8 cellular contexts compared by ENCODE assay signal in the genomic region with DNA sequence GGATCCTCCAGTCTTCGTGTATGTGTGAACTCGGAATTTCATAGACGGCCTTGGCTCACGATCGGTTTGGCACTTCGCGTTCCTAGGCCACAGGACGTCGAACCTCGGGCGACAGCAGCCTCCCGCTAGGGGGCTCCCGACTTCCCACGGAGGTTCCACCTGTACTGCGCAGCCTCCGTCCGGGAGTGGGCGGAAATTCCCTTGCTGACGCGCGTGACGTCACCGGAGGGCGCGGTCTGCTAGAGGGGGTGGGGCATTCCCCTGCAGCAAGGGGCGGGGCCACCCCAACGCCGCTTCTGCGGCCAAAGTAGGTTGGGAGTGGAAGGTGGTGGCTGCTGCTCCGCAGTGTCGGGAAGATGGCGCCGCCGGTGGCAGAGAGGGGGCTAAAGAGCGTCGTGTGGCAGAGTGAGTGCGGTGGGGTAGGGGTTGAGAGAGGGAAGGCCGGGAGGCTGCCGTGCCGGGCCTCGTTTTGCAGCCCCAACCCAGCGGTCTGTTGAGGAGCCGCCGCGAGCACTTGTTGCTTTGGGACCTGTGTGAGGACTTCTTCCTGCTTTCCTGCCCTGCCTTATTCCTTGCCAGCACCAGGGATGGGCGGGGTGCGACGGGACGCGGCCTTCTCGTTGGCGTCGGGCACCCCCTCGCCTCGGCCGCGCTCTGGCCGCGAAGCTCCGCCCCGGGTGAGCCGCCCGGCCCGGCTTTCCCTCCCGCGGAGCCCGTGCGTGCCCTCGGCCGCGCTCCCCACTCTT. TPM values are rescaled to one million over a fixed set of nuclear protein-coding genes. Genes with fewer than 3 reads are reported as not detected.
A peak's percentile ranks its signal among the peaks of the same experiment; 100 is the strongest.
DNase-seq lines count a peak whose midpoint lies in the region; FAIRE-seq and TF ChIP-seq lines count a peak whose summit lies in the region.

A gene with protein sequence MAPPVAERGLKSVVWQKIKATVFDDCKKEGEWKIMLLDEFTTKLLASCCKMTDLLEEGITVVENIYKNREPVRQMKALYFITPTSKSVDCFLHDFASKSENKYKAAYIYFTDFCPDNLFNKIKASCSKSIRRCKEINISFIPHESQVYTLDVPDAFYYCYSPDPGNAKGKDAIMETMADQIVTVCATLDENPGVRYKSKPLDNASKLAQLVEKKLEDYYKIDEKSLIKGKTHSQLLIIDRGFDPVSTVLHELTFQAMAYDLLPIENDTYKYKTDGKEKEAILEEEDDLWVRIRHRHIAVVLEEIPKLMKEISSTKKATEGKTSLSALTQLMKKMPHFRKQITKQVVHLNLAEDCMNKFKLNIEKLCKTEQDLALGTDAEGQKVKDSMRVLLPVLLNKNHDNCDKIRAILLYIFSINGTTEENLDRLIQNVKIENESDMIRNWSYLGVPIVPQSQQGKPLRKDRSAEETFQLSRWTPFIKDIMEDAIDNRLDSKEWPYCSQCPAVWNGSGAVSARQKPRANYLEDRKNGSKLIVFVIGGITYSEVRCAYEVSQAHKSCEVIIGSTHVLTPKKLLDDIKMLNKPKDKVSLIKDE (plus strand): TSS at position 293 of the 746 bp plus-strand sequence. CDS start 64 bp downstream, at position 357.

- peak; percentile 98 to 99 for TF ChIP-seq POLR2A in H1 (IDR thresholded peaks at IDR 0.05; ENCODE audit: control extremely low read depth in 1 of 2, low read depth in 2 of 2, low read length in 2 of 2)

- peak; percentile 77 for FAIRE-seq in H1 (lab: Jason Lieb, UNC)

- H3K18ac ChIP-seq in H1 (ENCODE audit: extremely low read depth, low read length) (peak within 1 kb of the TSS; percentile 92), mesendoderm (ENCODE audit: low read length) (peak within 1 kb of the TSS; percentile 62)

- H4K20me1 ChIP-seq in H1 (replicated peaks in 1 of 2; ENCODE audit: control insufficient read depth in 1 of 2, insufficient read depth in 2 of 2, low read length in 2 of 2) = no peaks in the 10 kb centered on the region

- H3K4me2 ChIP-seq in H1 (ENCODE audit: insufficient read depth in 1 of 2, low read depth in 2 of 2, low read length in 2 of 2) = peak within 1 kb of the TSS; percentile 56 to 66
- H3K4me2 ChIP-seq in mesendoderm (ENCODE audit: low read length) = peak within 1 kb of the TSS; percentile 83

- H4K91ac ChIP-seq in H1 (replicated peaks; ENCODE audit: insufficient read length, low read length) = peak within 1 kb of the TSS; percentile 84

- H3K27ac ChIP-seq in H1 (ENCODE audit: low read depth, low read length) (peak within 1 kb of the TSS; percentile 96), mesendoderm (ENCODE audit: low read depth, low read length) (peak within 1 kb of the TSS; percentile 65)

- H2BK120ac ChIP-seq in H1 (replicated peaks; ENCODE audit: low read depth, low read length) (no peak within 1 kb of the TSS), mesendoderm (ENCODE audit: low read depth, low read length) (no peak within 1 kb of the TSS)

- H2BK5ac ChIP-seq in H1 (ENCODE audit: low read depth, low read length) (peak within 1 kb of the TSS; percentile 84), mesendoderm (ENCODE audit: low read length) (peak within 1 kb of the TSS; percentile 66)

- H3K9ac ChIP-seq in H1 (replicated peaks in 1 of 4; ENCODE audit: extremely low read depth in 1 of 4, low read depth in 3 of 4, low read length in 3 of 4) (peak within 1 kb of the TSS; percentile 71 to 97 (median 96)), mesendoderm (ENCODE audit: low read length) (peak within 1 kb of the TSS; percentile 88)

- POLR2A ChIA-PET in H1 (lab: Charles Lee; ENCODE audit: partially characterized antibody) = interaction anchor here (0.6 to 1.1 kb wide), 12 partner anchors 12 to 1624 kb away, joined by 3 to 4 read pairs (median 3); partner anchors contain the start of gene PSRC1

- H2AFZ ChIP-seq in H1 (ENCODE audit: low read length) = peak within 1 kb of the TSS; percentile 74

- peak within 1 kb of the TSS; percentile 82 for H2BK12ac ChIP-seq in H1 (ENCODE audit: low read depth, low read length)

- H3K14ac ChIP-seq in H1 (ENCODE audit: insufficient read length) = peak within 1 kb of the TSS; percentile 38

- no peaks in the 10 kb centered on the region for H3K79me1 ChIP-seq in H1 (ENCODE audit: low read depth, low read length)
- peaks cover 2% of the 10 kb centered on the region for H3K79me1 ChIP-seq in mesendoderm (ENCODE audit: low read length)

- H3K36me3 ChIP-seq in H1 (ENCODE audit: control insufficient read depth in 2 of 4, insufficient read depth in 4 of 4, low read length in 3 of 4) (no peaks in the 10 kb centered on the region; a peak in 1 of 8 replicates), mesendoderm (ENCODE audit: control insufficient read depth, insufficient read depth, low read length) (no peaks in the 10 kb centered on the region)

- H3K79me2 ChIP-seq in H1 (ENCODE audit: control insufficient read depth in 1 of 2, insufficient read depth in 2 of 2, low read length in 2 of 2) = peaks cover 0 to 22% of the 10 kb centered on the region in 2 experiments; a peak in 2 of 4 replicates
- no peaks in the 10 kb centered on the region for H3K79me2 ChIP-seq in mesendoderm (ENCODE audit: control insufficient read depth, insufficient read depth, low read length)

- DNase-seq in COR-L47 (lab: John Stamatoyannopoulos, UW) (peak; percentile 98), GM20000 (ENCODE audit: low spot score) (peak; percentile 98), HT1080 (ENCODE audit: low read depth) (peak; percentile 94), NOMO-1 treated with DMSO at 0.1 percent for 48 hours (lab: John Stamatoyannopoulos, UW; ENCODE audit: unreplicated experiment) (peak; percentile 90), H1 (ENCODE audit: low read depth in 1 of 2, low spot score in 2 of 2) (peak; percentile 99 to 100), mesendoderm (peak; percentile 98)
- peak; percentile 98 to 100 (median 99) for DNase-seq in activated CD8-positive, alpha-beta memory T cell treated with anti-CD3 and anti-CD28 coated beads for 48 hours (ENCODE audit: low read depth in 2 of 3, low spot score in 2 of 3)
- DNase-seq in stimulated activated CD8-positive, alpha-beta memory T cell treated with anti-CD3 and anti-CD28 coated beads, Interleukin-15, amount 100 ng/mL, for 24 hours (ENCODE audit: low read depth) = peak; percentile 100

- WGBS in H1 (ENCODE audit: extremely low coverage in 1 of 2, insufficient coverage in 1 of 2, insufficient read length in 1 of 2, insufficient replicate concordance in 2 of 2, low coverage in 1 of 2, low lambda C conversion rate in 2 of 2, missing lambda C conversion rate in 1 of 2), 2 experiments = 3% methylated on average over 59 of the region's 71 CpGs; no CpG with 5 or more reads in 1 of the 2 experiments
- WGBS in mesendoderm (ENCODE audit: extremely low coverage, insufficient coverage, low lambda C conversion rate) = no CpG with 5 or more reads among the region's 71 CpGs

- H4K5ac ChIP-seq in H1 (ENCODE audit: insufficient read length, low read depth, low read length) = peak within 1 kb of the TSS; percentile 87
- no peak within 1 kb of the TSS for H4K5ac ChIP-seq in mesendoderm (ENCODE audit: low read length)

- TF ChIP-seq EP300 in H1 (IDR thresholded peaks at IDR 0.05; ENCODE audit: borderline replicate concordance in 1 of 2, low read depth in 2 of 2, low read length in 2 of 2) = peak in 1 of 2 experiments; percentile 83; a peak in 2 of 3 replicates

- H3K4me1 ChIP-seq in H1 (replicated peaks in 1 of 4; ENCODE audit: control insufficient read depth in 3 of 4, insufficient read depth in 4 of 4, low read length in 3 of 4) = no peaks in the 10 kb centered on the region; a peak in 1 of 7 replicates
- no peaks in the 10 kb centered on the region for H3K4me1 ChIP-seq in mesendoderm (ENCODE audit: control insufficient read depth, low read depth, low read length)

- no peak within 1 kb of the TSS for H3K23ac ChIP-seq in H1 (ENCODE audit: insufficient read length)
- H3K23ac ChIP-seq in mesendoderm (ENCODE audit: low read length) = peak within 1 kb of the TSS; percentile 11

- peak within 1 kb of the TSS; percentile 93 for H3K56ac ChIP-seq in H1 (replicated peaks; ENCODE audit: insufficient read length, low read depth, low read length)
- H3K56ac ChIP-seq in mesendoderm (ENCODE audit: low read length) = peak within 1 kb of the TSS; percentile 95

- no peaks in the 10 kb centered on the region for H3K9me3 ChIP-seq in H1 (ENCODE audit: insufficient read depth in 2 of 2, low read depth in 1 of 2, low read length in 1 of 2)

- H2AK5ac ChIP-seq in H1 (ENCODE audit: low read depth, low read length) = no peak within 1 kb of the TSS
- no peak within 1 kb of the TSS for H2AK5ac ChIP-seq in mesendoderm (ENCODE audit: low read length)

- TF ChIP-seq CTCF in GM20000 (IDR thresholded peaks at IDR 0.05; ENCODE audit: extremely low read depth, missing control alignments) (peak; percentile 90), H1 (IDR thresholded peaks at IDR 0.05; ENCODE audit: control extremely low read depth in 1 of 3, insufficient read depth in 1 of 3, low read depth in 1 of 3, low read length in 3 of 3) (peak; percentile 71 to 95 (median 87))

- peak within 1 kb of the TSS; percentile 94 for H4K8ac ChIP-seq in H1 (ENCODE audit: extremely low read depth, insufficient read depth, low read length)
- H4K8ac ChIP-seq in mesendoderm (ENCODE audit: low read depth, low read length) = no peak within 1 kb of the TSS

- H3K4ac ChIP-seq in H1 (replicated peaks; ENCODE audit: insufficient read length, low read depth, low read length) = no peak within 1 kb of the TSS
- no peak within 1 kb of the TSS for H3K4ac ChIP-seq in mesendoderm (ENCODE audit: low read depth, low read length)

- CTCF ChIA-PET in H1 (lab: Charles Lee; ENCODE audit: partially characterized antibody) = no interaction called here

- no peak within 1 kb of the TSS for H2BK15ac ChIP-seq in H1 (ENCODE audit: low read length)
- no peak within 1 kb of the TSS for H2BK15ac ChIP-seq in mesendoderm (replicated peaks; ENCODE audit: low read depth)

- peak; percentile 15 to 41; a peak in 3 of 4 replicates for TF ChIP-seq RAD21 in H1 (IDR thresholded peaks at IDR 0.05 in 1 of 2, conservative IDR thresholded peaks at IDR 0.05 in 1 of 2; ENCODE audit: low read depth in 2 of 2, low read length in 2 of 2)

- no peak within 1 kb of the TSS for H2BK20ac ChIP-seq in H1 (ENCODE audit: low read length)

- H3K4me3 ChIP-seq in H1 (ENCODE audit: extremely low read depth in 1 of 4, insufficient read depth in 2 of 4, low read depth in 3 of 4, low read length in 4 of 4) (peak within 1 kb of the TSS; percentile 83 to 91 (median 88)), mesendoderm (ENCODE audit: low read length) (peak within 1 kb of the TSS; percentile 88)

- no peaks in the 10 kb centered on the region; the same call in 1 of the 2 replicates for H3K23me2 ChIP-seq in H1 (ENCODE audit: low read depth, low read length)

- peaks cover 0 to 4% (median 0%) of the 10 kb centered on the region in 4 experiments; a peak in 3 of 7 replicates for H3K27me3 ChIP-seq in H1 (replicated peaks in 1 of 4; ENCODE audit: control insufficient read depth in 3 of 4, extremely low read depth in 1 of 4, insufficient read depth in 3 of 4, low read length in 3 of 4)
- H3K27me3 ChIP-seq in mesendoderm (ENCODE audit: insufficient read depth, low read length, poor library complexity) = no peaks in the 10 kb centered on the region

RNA-seq across cellular contexts. Expression of the gene that starts here (rescaled TPM):
- total RNA-seq in HT1080 (2014; rRNA removed; shearing (Covaris generic)) = 20.5 and 22.2 TPM in 2 replicates
- polyA plus RNA-seq in HT1080 (2015; cell fraction: cytosol; rRNA removed) = 34.0 and 40.0 TPM in 2 replicates
- polyA plus RNA-seq in HT1080 (2015; cell fraction: nucleus; rRNA removed) = 73.3 and 77.3 TPM in 2 replicates
- 34.3 and 38.5 TPM in 2 replicates for total RNA-seq in H1 (2021; fragmentation: NEBNext Ultra II Directional; extraction: Animal tissue kit (Norgen Biotek cat#: 25700))
- polyA plus RNA-seq in H1 (2011; rRNA removed) = 3.5 and 6.0 TPM in 2 replicates
- polyA plus RNA-seq in H1 (2011; cell fraction: cytosol; rRNA removed) = 16.3 TPM
- polyA plus RNA-seq in H1 (2011; cell fraction: nucleus; rRNA removed) = 3.4 TPM
- polyA plus RNA-seq in H1 (2012, experiment 1 of 2) = 14.1 to 48.8 TPM (median 22.4 TPM) in 4 replicates
- 2.0 TPM for polyA plus RNA-seq in H1 (2012, experiment 2 of 2)
- polyA plus RNA-seq in H1 (2013, experiment 1 of 2) = 15.2 TPM
- polyA plus RNA-seq in H1 (2013, experiment 2 of 2) = 14.0 TPM
- 7.3 and 7.7 TPM in 2 replicates for polyA minus RNA-seq in H1 (2011; rRNA and poly(A)+ RNA removed)
- polyA minus RNA-seq in H1 (2011; cell fraction: cytosol; rRNA and poly(A)+ RNA removed) = 8.1 TPM
- polyA minus RNA-seq in H1 (2011; cell fraction: nucleus; rRNA and poly(A)+ RNA removed) = 17.2 TPM
- 20.5 TPM for polyA plus RNA-seq in mesendoderm (2013, experiment 1 of 2)
- 19.9 TPM for polyA plus RNA-seq in mesendoderm (2013, experiment 2 of 2)

Comparison
In these comparisons a context has a peak if more than half of its experiments do, and no peak if none do; other contexts are left out.
1. Peak in every context shown above with its lines: DNase-seq, H3K4me3 ChIP-seq and H3K27ac ChIP-seq.